In genomic region chr6:62891065-62891647, GRCh38 we compare ENCODE assay signal across 9 cellular contexts.
DNase-seq lines count a peak whose midpoint lies in the region; FAIRE-seq and TF ChIP-seq lines count a peak whose summit lies in the region.
"Had no signal": no experiment of that assay in that cellular context is flagged by ENCODE, and none has a peak within 500 bp of the region (broad histone marks: within the 10 kb centered on the region; RNA-seq: fewer than 3 reads in every experiment).

No MANE protein-coding gene starts in this region.

- no peak overlapping the region for H3K27ac Mint-ChIP-seq in endothelial cell (ENCODE audit: unreplicated experiment)

- no peaks in the 10 kb centered on the region for H3K27me3 Mint-ChIP-seq in endothelial cell (ENCODE audit: unreplicated experiment)

- peaks cover 3% of the 10 kb centered on the region for H3K9me3 Mint-ChIP-seq in endothelial cell (ENCODE audit: unreplicated experiment)

- no peak for FAIRE-seq in urothelium cell line (lab: Jason Lieb, UNC)

- TF ChIP-seq CTCF in endothelial cell (IDR thresholded peaks at IDR 0.05; ENCODE audit: unreplicated experiment) = peak; percentile 85

- no peak overlapping the region for H3K4me3 Mint-ChIP-seq in endothelial cell (ENCODE audit: unreplicated experiment)

- H3K36me3 Mint-ChIP-seq in endothelial cell (ENCODE audit: low read depth, unreplicated experiment) = no peaks in the 10 kb centered on the region

- no peaks in the 10 kb centered on the region for H3K4me1 Mint-ChIP-seq in endothelial cell (ENCODE audit: unreplicated experiment)

- DNase-seq in NCI-H2196 (lab: John Stamatoyannopoulos, UW; ENCODE audit: unreplicated experiment) = peak; percentile 9
- DNase-seq in NCI-H2196 treated with DMSO at 0.1 percent for 48 hours (lab: John Stamatoyannopoulos, UW; ENCODE audit: unreplicated experiment) = no peak
- peak; percentile 59 for DNase-seq in NCI-H748 treated with DMSO at 0.1 percent for 48 hours (lab: John Stamatoyannopoulos, UW)
- DNase-seq in endothelial cell (ENCODE audit: low spot score) = no peak
- peak; percentile 12 for DNase-seq in renal cortical epithelial cell (ENCODE audit: low read depth)
- DNase-seq in C1 segment of cervical spinal cord (lab: John Stamatoyannopoulos, UW) = no peak
- DNase-seq in urothelium cell line (ENCODE audit: low spot score) = no peak
- no peak for DNase-seq in activated gamma-delta T cell treated with Interleukin-2 at 50 U/mL for 16 hours
- DNase-seq: activated CD4-positive, CD25-positive, alpha-beta regulatory T cell treated with anti-CD3 and anti-CD28 coated beads, Interleukin-2, amount 50 U/mL, for 72 hours had no signal

Comparison
In these comparisons a context has a peak if more than half of its experiments do, and no peak if none do; other contexts are left out.
1. DNase-seq: peak in NCI-H2196 (single experiment), NCI-H748 treated with DMSO at 0.1 percent for 48 hours (single experiment) and renal cortical epithelial cell (single experiment); none in NCI-H2196 treated with DMSO at 0.1 percent for 48 hours (single experiment), endothelial cell (single experiment), C1 segment of cervical spinal cord (0 of 14), urothelium cell line (single experiment) and activated gamma-delta T cell treated with Interleukin-2 at 50 U/mL for 16 hours (single experiment).